ENCODE assay signal across 13 cellular contexts in genomic region chr1:154747380-154747779, GRCh38.
DNase-seq lines count a peak whose midpoint lies in the region; ATAC-seq and TF ChIP-seq lines count a peak whose summit lies in the region.
"Had no signal": no experiment of that assay in that cellular context is flagged by ENCODE, and none has a peak within 500 bp of the region (broad histone marks: within the 10 kb centered on the region; RNA-seq: fewer than 3 reads in every experiment).

No MANE protein-coding gene starts in this region.

- no peaks in the 10 kb centered on the region for H3K79me2 ChIP-seq in smooth muscle cell (ENCODE audit: low read depth)

- no peaks in the 10 kb centered on the region for H4K20me1 ChIP-seq in smooth muscle cell (ENCODE audit: low read depth)

- TF ChIP-seq CTCF in endodermal cell (conservative IDR thresholded peaks at IDR 0.05) = no peak
- TF ChIP-seq CTCF in smooth muscle cell (IDR thresholded peaks at IDR 0.05; ENCODE audit: borderline replicate concordance, insufficient read depth, poor library complexity, severe bottlenecking) = no peak

- H3K4me2 ChIP-seq in smooth muscle cell = peak overlapping the region; percentile 65

- peaks cover 4% of the 10 kb centered on the region for H3K36me3 Mint-ChIP-seq in activated CD4-positive, alpha-beta T cell treated with anti-CD3 and anti-CD28 coated beads, Interleukin-2, amount 10 ng/mL, durations not matched to agents 7 days and 5 days (ENCODE audit: low read depth)
- H3K36me3 Mint-ChIP-seq in T-cell (no peaks in the 10 kb centered on the region), endodermal cell (ENCODE audit: low read depth) (no peaks in the 10 kb centered on the region)

- H3K4me3 Mint-ChIP-seq in activated CD4-positive, alpha-beta T cell treated with anti-CD3 and anti-CD28 coated beads, Interleukin-2, amount 10 ng/mL, durations not matched to agents 7 days and 5 days = peak overlapping the region; percentile 76
- H3K4me3 Mint-ChIP-seq in T-cell (peak overlapping the region; percentile 67 to 82 (median 69)), endodermal cell (no peak overlapping the region)

- CTCF ChIA-PET in activated CD4-positive, alpha-beta T cell treated with anti-CD3 and anti-CD28 coated beads, Interleukin-2, amount 10 ng/mL, durations not matched to agents 7 days and 5 days (lab: Charles Lee) = interaction anchor here (1.0 to 2.9 kb wide), 7 partner anchors 10 to 188 kb away, joined by 3 to 7 read pairs (median 4); no protein-coding TSS in a partner anchor
- CTCF ChIA-PET in T-cell (lab: Charles Lee) = interaction anchor here in 1 of 2 donors (1.4 kb wide), 1 partner anchor 44 kb away, joined by 13 read pairs; no protein-coding TSS in a partner anchor

- peak in 2 of 4 experiments; percentile 5 to 21 for ATAC-seq in T-cell (replicated peaks in 1 of 4)
- no peak for ATAC-seq in HG03439 (IDR thresholded peaks at IDR 0.05; ENCODE audit: unreplicated experiment)

- 91 to 100% methylated on average over 3 to 7 of the region's 7 CpGs for WGBS in endodermal cell (ENCODE audit: insufficient coverage in 1 of 2, insufficient read length in 1 of 2), 2 experiments
- WGBS in smooth muscle cell (ENCODE audit: low lambda C conversion rate) = 67% methylated on average over 7 of the region's 7 CpGs

- POLR2A ChIA-PET in activated CD4-positive, alpha-beta T cell treated with anti-CD3 and anti-CD28 coated beads, Interleukin-2, amount 10 ng/mL, durations not matched to agents 7 days and 5 days (lab: Charles Lee) = interaction anchor here (0.6 kb wide), 1 partner anchor 33 kb away, joined by 10 read pairs; no protein-coding TSS in a partner anchor
- POLR2A ChIA-PET in T-cell (lab: Charles Lee) = no interaction called here

- H3K4me1 ChIP-seq in endodermal cell (ENCODE audit: control insufficient read depth, insufficient read depth, low read length) = no peaks in the 10 kb centered on the region
- H3K4me1 ChIP-seq in smooth muscle cell (ENCODE audit: low read depth) = peaks cover 20% of the 10 kb centered on the region

- no peaks in the 10 kb centered on the region for H3K9me3 ChIP-seq in endodermal cell (ENCODE audit: control insufficient read depth, low read length)
- H3K9me3 ChIP-seq in smooth muscle cell (replicated peaks; ENCODE audit: low read depth) = no peaks in the 10 kb centered on the region
- H3K9me3 ChIP-seq: MG63 had no signal

- H3K4me3 ChIP-seq in endodermal cell (ENCODE audit: low read length) = no peak overlapping the region
- H3K4me3 ChIP-seq in smooth muscle cell = no peak overlapping the region
- H3K4me3 ChIP-seq: cardiac muscle cell, MG63 had no signal

- H3K27me3 ChIP-seq in endodermal cell (ENCODE audit: control insufficient read depth, insufficient read depth, low read length, poor library complexity, severe bottlenecking) (peaks cover 65% of the 10 kb centered on the region), smooth muscle cell (ENCODE audit: low read depth) (no peaks in the 10 kb centered on the region)
- H3K27me3 ChIP-seq: cardiac muscle cell, MG63 had no signal

- H3K27me3 Mint-ChIP-seq in activated CD4-positive, alpha-beta T cell treated with anti-CD3 and anti-CD28 coated beads, Interleukin-2, amount 10 ng/mL, durations not matched to agents 7 days and 5 days = peaks cover 9% of the 10 kb centered on the region
- H3K27me3 Mint-ChIP-seq in T-cell (no peaks in the 10 kb centered on the region), endodermal cell (ENCODE audit: insufficient read depth) (peaks cover 58% of the 10 kb centered on the region)

- H3K9ac ChIP-seq in endodermal cell (ENCODE audit: extremely low read depth, low read length, poor library complexity, severe bottlenecking) (no peak overlapping the region), smooth muscle cell (ENCODE audit: low read depth) (no peak overlapping the region)

- H3F3A ChIP-seq in smooth muscle cell (ENCODE audit: low read depth) = no peaks in the 10 kb centered on the region

- H3K27ac Mint-ChIP-seq in activated CD4-positive, alpha-beta T cell treated with anti-CD3 and anti-CD28 coated beads, Interleukin-2, amount 10 ng/mL, durations not matched to agents 7 days and 5 days = peak overlapping the region; percentile 95
- peak overlapping the region; percentile 92 to 98 for H3K27ac Mint-ChIP-seq in T-cell
- no peak overlapping the region for H3K27ac Mint-ChIP-seq in endodermal cell
- H3K27ac Mint-ChIP-seq: progenitor cell of endocrine pancreas had no signal

- no peak overlapping the region for H2AFZ ChIP-seq in smooth muscle cell (ENCODE audit: low read depth)

- no peak for DNase-seq in activated CD4-positive, alpha-beta T cell treated with anti-CD3 and anti-CD28 coated beads, Interleukin-2, amount 10 ng/mL, durations not matched to agents 7 days and 5 days
- no peak for DNase-seq in activated CD4-positive, alpha-beta T cell treated with anti-CD3 and anti-CD28 coated beads for 48 hours
- DNase-seq in T-cell = no peak
- DNase-seq in endodermal cell = no peak
- DNase-seq in smooth muscle cell (lab: John Stamatoyannopoulos, UW; ENCODE audit: unreplicated experiment) = no peak
- DNase-seq in hepatic stellate cell (ENCODE audit: low spot score) = no peak
- DNase-seq in cortex of kidney (lab: John Stamatoyannopoulos, UW) = no peak
- DNase-seq: erythroblast, MG63 had no signal

- H3K36me3 ChIP-seq in endodermal cell (ENCODE audit: control insufficient read depth, insufficient read depth, low read length) = no peaks in the 10 kb centered on the region
- H3K36me3 ChIP-seq in smooth muscle cell (ENCODE audit: low read depth) = no peaks in the 10 kb centered on the region
- H3K36me3 ChIP-seq: cardiac muscle cell, MG63 had no signal

- H3K27ac ChIP-seq in endodermal cell (ENCODE audit: low read depth, low read length) (peak overlapping the region; percentile 97), smooth muscle cell (ENCODE audit: low read depth) (no peak overlapping the region)
- H3K27ac ChIP-seq: cardiac muscle cell, RWPE1 had no signal

- no peaks in the 10 kb centered on the region for H3K9me3 Mint-ChIP-seq in activated CD4-positive, alpha-beta T cell treated with anti-CD3 and anti-CD28 coated beads, Interleukin-2, amount 10 ng/mL, durations not matched to agents 7 days and 5 days
- no peaks in the 10 kb centered on the region for H3K9me3 Mint-ChIP-seq in T-cell
- H3K9me3 Mint-ChIP-seq in endodermal cell = no peaks in the 10 kb centered on the region

- H3K4me1 Mint-ChIP-seq in activated CD4-positive, alpha-beta T cell treated with anti-CD3 and anti-CD28 coated beads, Interleukin-2, amount 10 ng/mL, durations not matched to agents 7 days and 5 days = peaks cover 83% of the 10 kb centered on the region
- peaks cover 50 to 62% (median 50%) of the 10 kb centered on the region in 3 donors for H3K4me1 Mint-ChIP-seq in T-cell
- peaks cover 22% of the 10 kb centered on the region for H3K4me1 Mint-ChIP-seq in endodermal cell
